Comparison of ENCODE assay signal across 10 cellular contexts in the genomic region with DNA sequence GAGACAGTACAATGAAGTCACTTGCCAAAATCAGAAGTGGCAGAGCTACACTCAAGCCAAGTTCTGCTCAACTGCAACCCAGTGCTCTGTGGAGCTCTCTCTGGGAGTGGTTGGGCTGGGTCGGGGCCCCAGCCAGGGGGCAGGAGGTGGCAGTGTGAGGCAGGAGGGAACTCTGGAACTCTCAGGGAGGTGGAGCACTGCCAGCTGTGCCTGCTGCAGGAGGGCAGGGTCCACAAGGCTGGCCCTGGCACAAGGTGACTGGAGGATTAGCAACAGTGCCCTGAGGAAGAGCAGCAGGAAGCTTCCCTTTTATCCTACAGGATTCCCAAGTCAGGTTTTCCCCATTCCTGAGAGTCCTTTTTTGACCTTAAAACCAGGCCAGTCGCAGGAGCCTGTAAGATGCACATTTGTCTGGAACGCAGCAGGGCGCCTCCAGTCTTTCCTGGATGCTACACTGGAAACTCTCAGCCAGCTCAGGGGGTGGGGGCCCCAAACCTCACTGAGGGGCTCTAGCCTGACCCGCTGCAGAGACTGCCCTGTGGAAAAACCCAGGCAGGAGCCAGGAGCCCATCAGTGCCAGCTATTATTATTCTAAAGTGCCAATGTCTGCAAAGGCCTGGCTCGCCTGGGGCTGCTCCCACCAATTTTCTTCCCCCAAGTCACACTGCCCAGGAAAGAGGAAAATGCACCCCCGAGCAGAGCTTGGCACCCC. TPM values are rescaled to one million over a fixed set of nuclear protein-coding genes. Genes with fewer than 3 reads are reported as not detected.
A peak's percentile ranks its signal among the peaks of the same experiment; 100 is the strongest.
DNase-seq lines count a peak whose midpoint lies in the region; ATAC-seq, FAIRE-seq and TF ChIP-seq lines count a peak whose summit lies in the region.
"Had no signal": no experiment of that assay in that cellular context is flagged by ENCODE, and none has a peak within 500 bp of the region (broad histone marks: within the 10 kb centered on the region; RNA-seq: fewer than 3 reads in every experiment).

No MANE protein-coding gene starts in this region.

- H3K4me1 ChIP-seq in spleen, result peaks cover 9 to 78% (median 26%) of the 10 kb centered on the region in 6 donors

- H3K27ac ChIP-seq in spleen, result peak overlapping the region in 6 of 8 donors; percentile 33 to 70 (median 56)

- TF ChIP-seq CTCF in bronchial epithelial cell (IDR thresholded peaks at IDR 0.05; ENCODE audit: insufficient read depth, low read length, severe bottlenecking) (no peak), spleen (IDR thresholded peaks at IDR 0.05 in 8 of 11, conservative IDR thresholded peaks at IDR 0.05 in 3 of 11) (no peak)

- H3K36me3 ChIP-seq in bronchial epithelial cell (ENCODE audit: control insufficient read depth, insufficient read depth, low read length), result no peaks in the 10 kb centered on the region
- H3K36me3 ChIP-seq in spleen, result no peaks in the 10 kb centered on the region

- no peak for ATAC-seq in GM18520 (IDR thresholded peaks at IDR 0.05; ENCODE audit: unreplicated experiment)

- intact Hi-C loops in spleen (cut with DNase I; ENCODE audit: low total_unique reads), result no loop called here

- WGBS in spleen, 5 donors, result 50 to 72% (median 60%) methylated on average over 6 to 7 of the region's 7 CpGs

- peak; percentile 23 for FAIRE-seq in bronchial epithelial cell (lab: Jason Lieb, UNC)

- TF ChIP-seq POLR2A in spleen (IDR thresholded peaks at IDR 0.05), result no peak

- H3K4me3 ChIP-seq in bronchial epithelial cell (ENCODE audit: low read depth, low read length) (no peak overlapping the region), spleen (no peak overlapping the region)

- DNase-seq in bronchial epithelial cell (ENCODE audit: low read depth) (no peak), kidney tubule cell (ENCODE audit: low spot score) (peak; percentile 25), spleen (no peak), retina (no peak), Ammon's horn (ENCODE audit: low spot score) (no peak)
- DNase-seq in activated naive CD4-positive, alpha-beta T cell treated with Interleukin-2 at 50 U/mL for 16 hours, result no peak
- DNase-seq: activated CD4-positive, alpha-beta T cell treated with anti-CD3 and anti-CD28 coated beads, Interleukin-2, amount 50 U/mL, for 4 hours; DMS153 had no signal

- H3K27me3 ChIP-seq in bronchial epithelial cell (ENCODE audit: control insufficient read depth, insufficient read depth, low read length) (no peaks in the 10 kb centered on the region), spleen (replicated peaks in 1 of 7) (no peaks in the 10 kb centered on the region)

- no peak for TF ChIP-seq RAD21 in Ishikawa (IDR thresholded peaks at IDR 0.05; ENCODE audit: low read depth)

- no peaks in the 10 kb centered on the region for H3K9me3 ChIP-seq in spleen

- TF ChIP-seq EP300 in Ishikawa (IDR thresholded peaks at IDR 0.05; ENCODE audit: borderline replicate concordance), result no peak

TF ChIP-seq in Ishikawa, 13 proteins besides CTCF, POLR2A, EP300 and RAD21:
- TF ChIP-seq, protein P1, sequence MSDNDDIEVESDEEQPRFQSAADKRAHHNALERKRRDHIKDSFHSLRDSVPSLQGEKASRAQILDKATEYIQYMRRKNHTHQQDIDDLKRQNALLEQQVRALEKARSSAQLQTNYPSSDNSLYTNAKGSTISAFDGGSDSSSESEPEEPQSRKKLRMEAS (IDR thresholded peaks at IDR 0.05), result no peak
- TF ChIP-seq YY1 (IDR thresholded peaks at IDR 0.05; ENCODE audit: low read depth), result no peak
- TF ChIP-seq ZBTB7A (IDR thresholded peaks at IDR 0.05; ENCODE audit: low read depth), result peak; percentile 67; the same call in 1 of the 2 replicates
- TF ChIP-seq TAF1 (IDR thresholded peaks at IDR 0.05; ENCODE audit: low read depth), result no peak
- TF ChIP-seq, protein P2, sequence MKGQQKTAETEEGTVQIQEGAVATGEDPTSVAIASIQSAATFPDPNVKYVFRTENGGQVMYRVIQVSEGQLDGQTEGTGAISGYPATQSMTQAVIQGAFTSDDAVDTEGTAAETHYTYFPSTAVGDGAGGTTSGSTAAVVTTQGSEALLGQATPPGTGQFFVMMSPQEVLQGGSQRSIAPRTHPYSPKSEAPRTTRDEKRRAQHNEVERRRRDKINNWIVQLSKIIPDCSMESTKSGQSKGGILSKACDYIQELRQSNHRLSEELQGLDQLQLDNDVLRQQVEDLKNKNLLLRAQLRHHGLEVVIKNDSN (IDR thresholded peaks at IDR 0.05), result no peak
- TF ChIP-seq CREB1 (IDR thresholded peaks at IDR 0.05; ENCODE audit: low read depth), result no peak
- TF ChIP-seq TCF12 (IDR thresholded peaks at IDR 0.05; ENCODE audit: low read depth), result no peak

RNA-seq across cellular contexts. Expression of a gene that starts 31.8 kb away (rescaled TPM):
- total RNA-seq in bronchial epithelial cell (72.4 and 134 TPM in 2 replicates), spleen (100 to 1,000 TPM in 1 of 7 donors, 10 to 100 TPM in 6; 26.9 to 111 (median 53.2) TPM)
- polyA plus RNA-seq in spleen, result 10 to 100 TPM in 2 of 3 donors, 1 to 10 TPM in 1; 8.6 to 14.2 (median 12.3) TPM
